Comparison of ENCODE assay signal across 13 cellular contexts in genomic region chr5:114500756-114501155, GRCh38.
DNase-seq lines count a peak whose midpoint lies in the region; ATAC-seq and TF ChIP-seq lines count a peak whose summit lies in the region.
"Had no signal": no experiment of that assay in that cellular context is flagged by ENCODE, and none has a peak within 500 bp of the region (broad histone marks: within the 10 kb centered on the region; RNA-seq: fewer than 3 reads in every experiment).

No MANE protein-coding gene starts in this region.

- no peaks in the 10 kb centered on the region for H3K23me2 ChIP-seq in H9 (ENCODE audit: insufficient read length, low read depth, low read length, poor library complexity, severe bottlenecking)

- no peak overlapping the region for H2BK15ac ChIP-seq in H9 (ENCODE audit: low read depth, low read length)

- H3K4me1 Mint-ChIP-seq in H9 (no peaks in the 10 kb centered on the region), MCF 10A (ENCODE audit: insufficient read depth, unreplicated experiment) (no peaks in the 10 kb centered on the region), CD14-positive monocyte (peaks cover 8% of the 10 kb centered on the region)
- H3K4me1 Mint-ChIP-seq: B cell had no signal

- no peak overlapping the region for H3K18ac ChIP-seq in H9 (ENCODE audit: insufficient read length, low read depth, low read length)

- no peak overlapping the region for H3K4me3 Mint-ChIP-seq in H9
- H3K4me3 Mint-ChIP-seq in MCF 10A (ENCODE audit: unreplicated experiment) = no peak overlapping the region
- H3K4me3 Mint-ChIP-seq in CD14-positive monocyte = no peak overlapping the region
- H3K4me3 Mint-ChIP-seq: B cell; CD8-positive, alpha-beta T cell had no signal

- no peak overlapping the region for H2BK20ac ChIP-seq in H9 (ENCODE audit: low read depth, low read length, poor library complexity, severe bottlenecking)

- H2AFZ ChIP-seq in H9 (ENCODE audit: low read length) (no peak overlapping the region), hepatocyte (no peak overlapping the region)

- H3K4me3 ChIP-seq in hepatocyte = no peak overlapping the region

- H3K27ac Mint-ChIP-seq in H9 (peak overlapping the region in 2 of 3 experiments; percentile 31; a peak in 3 of 7 replicates), MCF 10A (ENCODE audit: low read depth, unreplicated experiment) (no peak overlapping the region), CD14-positive monocyte (no peak overlapping the region)
- H3K27ac Mint-ChIP-seq: B cell; CD8-positive, alpha-beta T cell had no signal

- no peaks in the 10 kb centered on the region for H3K79me1 ChIP-seq in H9 (ENCODE audit: insufficient read depth, low read depth, low read length, poor library complexity, severe bottlenecking)

- H3K36me3 Mint-ChIP-seq in H9 (ENCODE audit: insufficient read depth in 1 of 3, low read depth in 3 of 3) = peaks cover 5 to 13% (median 11%) of the 10 kb centered on the region in 3 experiments; a peak in 6 of 7 replicates
- no peaks in the 10 kb centered on the region for H3K36me3 Mint-ChIP-seq in MCF 10A (ENCODE audit: insufficient read depth, unreplicated experiment)
- H3K36me3 Mint-ChIP-seq in CD14-positive monocyte = no peaks in the 10 kb centered on the region
- H3K36me3 Mint-ChIP-seq: CD8-positive, alpha-beta T cell had no signal

- intact Hi-C loops in MCF 10A (cut with micrococcal nuclease) = no loop called here
- intact Hi-C loops in CD14-positive monocyte (cut with micrococcal nuclease) = no loop called here

- H2BK120ac ChIP-seq in H9 (ENCODE audit: low read depth, low read length, poor library complexity, severe bottlenecking) = no peak overlapping the region

- no peak overlapping the region for H2AK5ac ChIP-seq in H9 (ENCODE audit: insufficient read length, low read length)

- H3K27ac ChIP-seq in H9 (ENCODE audit: insufficient read length, low read depth, low read length) (no peak overlapping the region), hepatocyte (peak overlapping the region; percentile 21)
- H3K27ac ChIP-seq: C4-2B had no signal

- ATAC-seq in GM21619 (IDR thresholded peaks at IDR 0.05; ENCODE audit: unreplicated experiment) = no peak
- ATAC-seq: CD8-positive, alpha-beta T cell had no signal

- H4K8ac ChIP-seq in H9 (replicated peaks; ENCODE audit: insufficient read length, low read depth, low read length) = no peak overlapping the region

- TF ChIP-seq CTCF in H9 (conservative IDR thresholded peaks at IDR 0.05) = no peak
- TF ChIP-seq CTCF in hepatocyte (IDR thresholded peaks at IDR 0.05; ENCODE audit: poor library complexity) = no peak
- TF ChIP-seq CTCF in MCF 10A (IDR thresholded peaks at IDR 0.05; ENCODE audit: unreplicated experiment) = no peak
- TF ChIP-seq CTCF in CD14-positive monocyte (IDR thresholded peaks at IDR 0.05) = no peak

- no TSS peak for BruUV-seq in MCF 10A (replicated peaks; lab: Mats Ljungman, UMichigan)

- H3K36me3 ChIP-seq in hepatocyte (replicated peaks; ENCODE audit: insufficient read depth, low read depth) = no peaks in the 10 kb centered on the region

- no peak overlapping the region for H3K14ac ChIP-seq in H9 (ENCODE audit: insufficient read depth, low read length)

- no peak overlapping the region for H4K91ac ChIP-seq in H9 (ENCODE audit: insufficient read length, low read depth, low read length)

- no peak overlapping the region for H3T11ph ChIP-seq in H9 (ENCODE audit: low read length)

- no peaks in the 10 kb centered on the region for H3K27me3 Mint-ChIP-seq in H9 (ENCODE audit: low read depth)
- peaks cover 33% of the 10 kb centered on the region for H3K27me3 Mint-ChIP-seq in MCF 10A (ENCODE audit: insufficient read depth, unreplicated experiment)
- no peaks in the 10 kb centered on the region for H3K27me3 Mint-ChIP-seq in CD14-positive monocyte (ENCODE audit: low read depth in 3 of 3)

- H3K4ac ChIP-seq in H9 (ENCODE audit: low read depth, low read length) = no peak overlapping the region

- POLR2A ChIA-PET in MCF 10A (lab: Yijun Ruan, JAX) = no interaction called here

- 83% methylated on average over 1 of the region's 4 CpGs for WGBS in H9 (ENCODE audit: extremely low coverage, insufficient read length, low lambda C conversion rate)
- 71% methylated on average over 4 of the region's 4 CpGs for WGBS in hepatocyte (ENCODE audit: low lambda C conversion rate, missing lambda C conversion rate)

- no peak overlapping the region for H3K56ac ChIP-seq in H9 (ENCODE audit: insufficient read length, low read depth, low read length)

- H3K79me2 ChIP-seq in H9 (ENCODE audit: insufficient read depth, low read length) (no peaks in the 10 kb centered on the region), hepatocyte (no peaks in the 10 kb centered on the region)

- no peak overlapping the region for H3K23ac ChIP-seq in H9 (ENCODE audit: insufficient read length, low read depth, low read length)

- H3K27me3 ChIP-seq in H9 (ENCODE audit: insufficient read depth, low read length) (no peaks in the 10 kb centered on the region), hepatocyte (no peaks in the 10 kb centered on the region)

- DNase-seq in AML-193 (lab: John Stamatoyannopoulos, UW) = peak; percentile 1 to 2
- DNase-seq in H9 = no peak
- peak; percentile 5 for DNase-seq in SKM-1 (lab: John Stamatoyannopoulos, UW; ENCODE audit: unreplicated experiment)
- DNase-seq in hepatocyte (ENCODE audit: low spot score) = no peak
- no peak for DNase-seq in MCF 10A (ENCODE audit: unreplicated experiment)
- no peak for DNase-seq in CD14-positive monocyte (ENCODE audit: low spot score)
- DNase-seq in T-helper 1 cell = no peak
- DNase-seq: ACHN; CD8-positive, alpha-beta T cell; DMS 273 treated with DMSO at 0.1 percent for 48 hours had no signal

- CTCF ChIA-PET in MCF 10A (lab: Yijun Ruan, JAX) = no interaction called here

- H3K9me2 ChIP-seq in hepatocyte (replicated peaks; ENCODE audit: insufficient read depth) = no peaks in the 10 kb centered on the region

- no peaks in the 10 kb centered on the region for H4K20me1 ChIP-seq in H9 (ENCODE audit: control insufficient read depth, insufficient read depth, insufficient read length)
- H4K20me1 ChIP-seq in hepatocyte (ENCODE audit: insufficient read depth, poor library complexity, severe bottlenecking) = no peaks in the 10 kb centered on the region

- no peak overlapping the region for H2BK5ac ChIP-seq in H9 (ENCODE audit: insufficient read length, low read length)

- H3K4me2 ChIP-seq in H9 (ENCODE audit: insufficient read depth, insufficient read length, low read length) (no peak overlapping the region), hepatocyte (no peak overlapping the region)

- no peak overlapping the region for H4K5ac ChIP-seq in H9 (ENCODE audit: insufficient read length, low read depth, low read length)

- H3K9me3 ChIP-seq in H9 (ENCODE audit: control insufficient read depth, low read depth, low read length) (no peaks in the 10 kb centered on the region), hepatocyte (ENCODE audit: low read depth) (no peaks in the 10 kb centered on the region)

- H3K4me1 ChIP-seq in H9 (ENCODE audit: insufficient read depth, low read length) (no peaks in the 10 kb centered on the region), hepatocyte (ENCODE audit: insufficient read depth) (peaks cover 3% of the 10 kb centered on the region)

- no peak overlapping the region for H3K9ac ChIP-seq in H9 (ENCODE audit: extremely low read depth, insufficient read length, low read length)

- H2BK12ac ChIP-seq in H9 (ENCODE audit: insufficient read length, low read depth, low read length) = no peak overlapping the region

- H3K9me3 Mint-ChIP-seq in H9 (no peaks in the 10 kb centered on the region), MCF 10A (ENCODE audit: unreplicated experiment) (no peaks in the 10 kb centered on the region), CD14-positive monocyte (peaks cover 0 to 2% (median 0%) of the 10 kb centered on the region in 7 donors)
- H3K9me3 Mint-ChIP-seq: CD8-positive, alpha-beta T cell had no signal

Comparison
In these comparisons a context has a peak if more than half of its experiments do, and no peak if none do; other contexts are left out.
1. DNase-seq: peak in AML-193 (2 of 2) and SKM-1 (single experiment); none in H9 (single experiment), hepatocyte (single experiment), MCF 10A (single experiment), CD14-positive monocyte (single experiment) and T-helper 1 cell (0 of 5).
2. H3K27ac Mint-ChIP-seq: peak in H9 (2 of 3); none in MCF 10A (single experiment) and CD14-positive monocyte (0 of 7).